ENCODE assay signal across 24 cellular contexts in the genomic region with DNA sequence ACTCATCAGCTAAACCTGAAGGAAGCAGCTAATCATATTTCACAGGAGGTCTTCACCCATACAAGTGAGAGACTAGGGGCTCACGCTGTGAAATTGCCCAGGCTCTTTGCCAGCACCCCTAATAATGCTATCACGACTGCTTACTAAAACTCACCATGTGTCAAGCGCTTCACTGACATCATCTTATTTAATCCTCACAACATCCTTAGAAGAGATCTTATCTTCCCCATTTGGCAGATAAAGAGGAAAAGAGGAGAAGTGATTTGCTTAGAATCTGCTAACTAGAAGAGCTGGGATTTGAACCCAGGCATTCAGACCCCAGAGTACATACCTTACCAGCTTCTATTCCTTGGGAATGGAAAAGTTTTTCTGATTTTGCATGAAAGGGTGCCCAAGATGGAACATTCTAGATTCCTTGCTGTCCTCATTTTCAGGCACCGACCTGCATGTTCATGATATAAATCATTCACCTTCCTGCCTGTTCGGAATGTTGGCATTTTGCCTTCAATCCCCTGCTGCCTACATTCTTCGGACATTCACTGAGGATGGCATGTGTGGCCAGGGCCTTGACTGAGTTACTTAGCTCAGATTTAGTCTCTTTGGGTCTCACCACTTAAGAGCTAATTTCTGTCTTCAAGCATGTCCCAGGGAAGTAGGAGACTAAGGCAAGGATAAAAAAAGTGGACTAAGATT.
DNase-seq lines count a peak whose midpoint lies in the region; ATAC-seq and TF ChIP-seq lines count a peak whose summit lies in the region.
"Had no signal": no experiment of that assay in that cellular context is flagged by ENCODE, and none has a peak within 500 bp of the region (broad histone marks: within the 10 kb centered on the region; RNA-seq: fewer than 3 reads in every experiment).

No MANE protein-coding gene starts in this region.

- intact Hi-C loops in mammary epithelial cell (cut with micrococcal nuclease): no loop called here

- H3K9me3 ChIP-seq in mammary epithelial cell (replicated peaks; ENCODE audit: insufficient read depth, low read length) (no peaks in the 10 kb centered on the region), neural progenitor cell (ENCODE audit: low read depth) (no peaks in the 10 kb centered on the region)
- H3K9me3 ChIP-seq: BLaER1 treated with 17β-estradiol and CSF1 and Interleukin-3, amounts not matched to agents 10 nM and 100 nM; lower lobe of right lung; transverse colon had no signal

- H3K4me1 ChIP-seq in mammary epithelial cell (ENCODE audit: insufficient read depth, low read length): peaks cover 56% of the 10 kb centered on the region
- H3K4me1 ChIP-seq in neural progenitor cell: peaks cover 9% of the 10 kb centered on the region

- peaks cover 10% of the 10 kb centered on the region for H3K4me1 Mint-ChIP-seq in neural progenitor cell
- H3K4me1 Mint-ChIP-seq: naive B cell had no signal

- H3K79me2 ChIP-seq in mammary epithelial cell (ENCODE audit: insufficient read depth, low read length) (no peaks in the 10 kb centered on the region), neural progenitor cell (ENCODE audit: low read depth) (no peaks in the 10 kb centered on the region)

- in situ Hi-C loops in mammary epithelial cell (cut with MboI; ENCODE audit: low sequenced_read_pairs in 2 of 2): no loop called here

- no peak overlapping the region for H3K4me2 ChIP-seq in mammary epithelial cell (ENCODE audit: insufficient read depth, low read depth, low read length)
- H3K4me2 ChIP-seq in neural progenitor cell: no peak overlapping the region
- H3K4me2 ChIP-seq: BLaER1 treated with 17β-estradiol and CSF1 and Interleukin-3, amounts not matched to agents 10 nM and 100 nM had no signal

- H3F3A ChIP-seq in neural progenitor cell (ENCODE audit: low read depth): no peaks in the 10 kb centered on the region

- H3K9ac ChIP-seq in mammary epithelial cell (ENCODE audit: insufficient read depth, low read length) (no peak overlapping the region), neural progenitor cell (no peak overlapping the region)
- H3K9ac ChIP-seq: BLaER1 treated with 17β-estradiol and CSF1 and Interleukin-3, amounts not matched to agents 10 nM and 100 nM had no signal

- H3K27me3 ChIP-seq in mammary epithelial cell (ENCODE audit: insufficient read depth, low read length) (no peaks in the 10 kb centered on the region), neural progenitor cell (no peaks in the 10 kb centered on the region)
- H3K27me3 ChIP-seq: BLaER1 treated with 17β-estradiol and CSF1 and Interleukin-3, amounts not matched to agents 10 nM and 100 nM; MG63; transverse colon had no signal

- H3K4me3 Mint-ChIP-seq in neural progenitor cell: no peak overlapping the region
- H3K4me3 Mint-ChIP-seq: activated CD8-positive, alpha-beta T cell treated with anti-CD3 and anti-CD28 coated beads for 36 hours; naive B cell had no signal

- BruUV-seq in mammary epithelial cell (replicated peaks; lab: Mats Ljungman, UMichigan): no TSS peak

- no peaks in the 10 kb centered on the region for H3K36me3 ChIP-seq in mammary epithelial cell (ENCODE audit: insufficient read depth, low read length)
- H3K36me3 ChIP-seq in neural progenitor cell: no peaks in the 10 kb centered on the region
- H3K36me3 ChIP-seq: BLaER1 treated with 17β-estradiol and CSF1 and Interleukin-3, amounts not matched to agents 10 nM and 100 nM; lower lobe of right lung; MG63; transverse colon had no signal

- DNase-seq in A172 (ENCODE audit: low spot score) (peak; percentile 63), HK-2 (ENCODE audit: unreplicated experiment) (peak; percentile 63), mammary epithelial cell (no peak), kidney tubule cell (ENCODE audit: low spot score) (peak; percentile 97), cerebellar nuclear complex (lab: John Stamatoyannopoulos, UW) (no peak), neural progenitor cell (ENCODE audit: low spot score) (no peak)
- DNase-seq in stimulated activated naive CD4-positive, alpha-beta T cell (lab: John Stamatoyannopoulos, UW): no peak
- DNase-seq: activated CD4-positive, CD25-positive, alpha-beta regulatory T cell; activated CD8-positive, alpha-beta T cell treated with anti-CD3 and anti-CD28 coated beads for 36 hours; activated effector memory CD4-positive, alpha-beta T cell treated with anti-CD3 and anti-CD28 coated beads, Interleukin-2, amount 50 U/mL, for 16 hours; activated T-cell treated with anti-CD3 and anti-CD28 coated beads for 4 hours; EL; GOT3; lower lobe of right lung; MG63; naive B cell; NCI-H1436; NCI-H2107; NCI-H510A treated with DMSO at 0.1 percent for 48 hours; occipital lobe; RPMI8226; transverse colon had no signal

- no peak for TF ChIP-seq CTCF in mammary epithelial cell (conservative IDR thresholded peaks at IDR 0.05 in 1 of 2, IDR thresholded peaks at IDR 0.05 in 1 of 2; ENCODE audit: extremely low read depth in 1 of 2, insufficient read depth in 1 of 2, low read depth in 1 of 2, low read length in 2 of 2)
- no peak for TF ChIP-seq CTCF in neural progenitor cell (IDR thresholded peaks at IDR 0.05)

- H2AFZ ChIP-seq in mammary epithelial cell (ENCODE audit: low read depth, low read length): peak overlapping the region; percentile 4
- H2AFZ ChIP-seq in neural progenitor cell (replicated peaks): no peak overlapping the region

- dilution Hi-C loops in mammary epithelial cell (cut with HindIII; ENCODE audit: low sequenced_read_pairs): loop anchor here (5.0 kb wide), 1 partner anchor 62 kb away; no protein-coding TSS in a partner anchor

- H3K27ac ChIP-seq in mammary epithelial cell (ENCODE audit: insufficient read depth, low read depth, low read length) (no peak overlapping the region), neural progenitor cell (no peak overlapping the region)
- H3K27ac ChIP-seq: BLaER1 treated with 17β-estradiol and CSF1 and Interleukin-3, amounts not matched to agents 10 nM and 100 nM; lower lobe of right lung; transverse colon had no signal

- no peaks in the 10 kb centered on the region for H3K9me3 Mint-ChIP-seq in neural progenitor cell
- H3K9me3 Mint-ChIP-seq: activated CD8-positive, alpha-beta T cell treated with anti-CD3 and anti-CD28 coated beads for 36 hours; naive B cell had no signal

- no peak overlapping the region for H3K27ac Mint-ChIP-seq in neural progenitor cell
- H3K27ac Mint-ChIP-seq: activated CD8-positive, alpha-beta T cell treated with anti-CD3 and anti-CD28 coated beads for 36 hours; naive B cell had no signal

- WGBS in mammary epithelial cell (ENCODE audit: low coverage, missing lambda C conversion rate): 49% methylated on average over 5 of the region's 6 CpGs

- no peak for ATAC-seq in HG03442 (IDR thresholded peaks at IDR 0.05; ENCODE audit: unreplicated experiment)
- ATAC-seq: activated CD8-positive, alpha-beta T cell treated with anti-CD3 and anti-CD28 coated beads for 36 hours; lower lobe of right lung had no signal

- H4K20me1 ChIP-seq in mammary epithelial cell (ENCODE audit: insufficient read depth, low read length) (no peaks in the 10 kb centered on the region), neural progenitor cell (ENCODE audit: low read depth) (no peaks in the 10 kb centered on the region)
- H4K20me1 ChIP-seq: BLaER1 treated with 17β-estradiol and CSF1 and Interleukin-3, amounts not matched to agents 10 nM and 100 nM had no signal

- H3K4me3 ChIP-seq in mammary epithelial cell (replicated peaks in 1 of 3; ENCODE audit: insufficient read depth in 1 of 3, low read depth in 2 of 3, low read length in 3 of 3): no peak overlapping the region
- H3K4me3 ChIP-seq in neural progenitor cell: no peak overlapping the region
- H3K4me3 ChIP-seq: BLaER1 treated with 17β-estradiol and CSF1 and Interleukin-3, amounts not matched to agents 10 nM and 100 nM; lower lobe of right lung; MG63; transverse colon had no signal

- CTCF ChIA-PET in mammary epithelial cell (lab: Charles Lee; ENCODE audit: low non-redundant PET): no interaction called here

- H3K36me3 Mint-ChIP-seq in neural progenitor cell: no peaks in the 10 kb centered on the region
- H3K36me3 Mint-ChIP-seq: naive B cell had no signal

- H3K27me3 Mint-ChIP-seq in neural progenitor cell (ENCODE audit: insufficient read depth, low read depth): peaks cover 6% of the 10 kb centered on the region

Comparison
In these comparisons a context has a peak if more than half of its experiments do, and no peak if none do; other contexts are left out.
1. DNase-seq: peak in A172 (single experiment), HK-2 (single experiment) and kidney tubule cell (single experiment); none in mammary epithelial cell (single experiment), cerebellar nuclear complex (0 of 2), stimulated activated naive CD4-positive, alpha-beta T cell (0 of 6) and neural progenitor cell (single experiment).